In the genomic region with DNA sequence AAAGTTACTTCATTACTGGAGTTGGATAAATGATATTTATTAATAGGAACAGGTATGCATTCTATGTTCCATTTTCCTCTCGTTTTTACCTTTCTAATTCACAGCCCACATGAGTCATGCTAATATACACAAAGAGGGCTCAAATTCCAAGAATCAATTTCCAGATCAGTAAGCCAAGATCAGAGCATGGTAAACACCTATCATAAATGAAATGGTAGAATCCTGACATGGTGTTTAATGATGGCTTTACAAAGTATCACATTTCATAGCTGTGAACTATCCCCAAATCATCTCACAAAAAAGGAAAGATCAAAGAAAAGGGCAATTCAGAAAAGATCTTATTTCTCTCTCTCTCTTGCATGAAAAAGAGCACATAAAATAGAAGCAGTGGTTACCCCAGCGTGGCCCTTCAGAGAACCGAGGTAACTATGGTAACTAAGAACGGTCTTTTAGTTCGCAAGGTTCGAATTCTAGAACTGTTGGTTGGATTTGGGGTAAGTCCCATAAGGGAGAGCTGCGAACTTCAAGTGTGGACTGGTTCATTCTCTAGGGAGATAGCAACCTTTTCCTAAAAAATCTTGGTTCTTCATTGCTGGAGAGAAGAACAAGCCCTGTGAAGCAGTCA, we compare ENCODE assay signal across 1 cellular context.
TF ChIP-seq lines count a peak whose summit lies in the region.

No MANE protein-coding gene starts in this region.

TF ChIP-seq in HepG2, 621 proteins besides CTCF, POLR2A, EP300 and RAD21 (continued from another document):
- TF ChIP-seq, protein P1, sequence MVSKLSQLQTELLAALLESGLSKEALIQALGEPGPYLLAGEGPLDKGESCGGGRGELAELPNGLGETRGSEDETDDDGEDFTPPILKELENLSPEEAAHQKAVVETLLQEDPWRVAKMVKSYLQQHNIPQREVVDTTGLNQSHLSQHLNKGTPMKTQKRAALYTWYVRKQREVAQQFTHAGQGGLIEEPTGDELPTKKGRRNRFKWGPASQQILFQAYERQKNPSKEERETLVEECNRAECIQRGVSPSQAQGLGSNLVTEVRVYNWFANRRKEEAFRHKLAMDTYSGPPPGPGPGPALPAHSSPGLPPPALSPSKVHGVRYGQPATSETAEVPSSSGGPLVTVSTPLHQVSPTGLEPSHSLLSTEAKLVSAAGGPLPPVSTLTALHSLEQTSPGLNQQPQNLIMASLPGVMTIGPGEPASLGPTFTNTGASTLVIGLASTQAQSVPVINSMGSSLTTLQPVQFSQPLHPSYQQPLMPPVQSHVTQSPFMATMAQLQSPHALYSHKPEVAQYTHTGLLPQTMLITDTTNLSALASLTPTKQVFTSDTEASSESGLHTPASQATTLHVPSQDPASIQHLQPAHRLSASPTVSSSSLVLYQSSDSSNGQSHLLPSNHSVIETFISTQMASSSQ (IDR thresholded peaks at IDR 0.05; ENCODE audit: low read depth), result no peak
- TF ChIP-seq, protein P1 (CRISPR knock-in tag; IDR thresholded peaks at IDR 0.05; ENCODE audit: borderline replicate concordance), result no peak
- no peak for TF ChIP-seq ZNF562 (CRISPR knock-in tag; IDR thresholded peaks at IDR 0.05; ENCODE audit: borderline replicate concordance)
